ENCODE assay signal across 30 cellular contexts in the genomic region with DNA sequence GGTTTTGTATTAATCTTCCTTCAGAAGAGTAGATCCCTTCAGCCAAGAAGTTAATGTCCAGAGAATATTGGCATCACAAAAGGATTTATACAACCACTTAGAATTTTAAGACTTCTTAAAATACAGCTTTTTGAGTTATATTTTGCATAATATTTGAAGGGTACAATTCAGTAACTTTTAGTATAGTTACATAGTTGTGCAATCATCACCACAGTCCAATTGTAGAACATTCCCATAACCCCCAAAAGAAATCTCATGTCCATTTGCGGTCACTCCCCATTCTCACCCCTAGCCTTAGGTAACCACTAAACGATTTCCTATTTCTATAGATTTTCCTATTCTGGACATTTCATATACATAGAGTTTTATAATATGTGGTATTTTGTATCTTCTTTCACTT.
"Had no signal": no experiment of that assay in that cellular context is flagged by ENCODE, and none has a peak within 500 bp of the region (broad histone marks: within the 10 kb centered on the region; RNA-seq: fewer than 3 reads in every experiment).

No MANE protein-coding gene starts in this region.

- H3K9me3 ChIP-seq: body of pancreas had no signal

- H3K27me3 ChIP-seq: adrenal gland, body of pancreas had no signal

- H3K4me3 Mint-ChIP-seq: activated CD4-positive, alpha-beta memory T cell treated with anti-CD3 and anti-CD28 coated beads for 36 hours; activated CD4-positive, alpha-beta T cell treated with anti-CD3 and anti-CD28 coated beads for 36 hours; activated CD4-positive, alpha-beta T cell treated with anti-CD3 and anti-CD28 coated beads, Interleukin-2, amount 10 ng/mL, durations not matched to agents 24 days and 14 days; activated CD8-positive, alpha-beta memory T cell treated with anti-CD3 and anti-CD28 coated beads, Interleukin-2, amount 10 ng/mL, durations not matched to agents 7 days and 5 days; activated CD8-positive, alpha-beta T cell treated with anti-CD3 and anti-CD28 coated beads, Interleukin-2, amount 10 ng/mL, durations not matched to agents 7 days and 5 days; activated naive CD4-positive, alpha-beta T cell treated with anti-CD3 and anti-CD28 coated beads for 36 hours; activated naive CD4-positive, alpha-beta T cell treated with anti-CD3 and anti-CD28 coated beads, Interleukin-2, amount 50 U/mL, for 24 hours; activated naive CD8-positive, alpha-beta T cell treated with anti-CD3 and anti-CD28 coated beads for 36 hours; activated naive CD8-positive, alpha-beta T cell treated with anti-CD3 and anti-CD28 coated beads, Interleukin-2, amount 50 U/mL, for 24 hours; activated T-helper 1 cell treated with anti-CD3 and anti-CD28 coated beads, Interleukin-12 subunit alpha, Interleukin-12 subunit beta, Interleukin-2, Interleukin-4 antibody, amounts not matched to agents 30 ng/mL and 10 ng/mL and 1 ng/mL, durations not matched to agents 14 hours and 24 hours and 36 hours; T-helper 1 cell treated with Interleukin-12 subunit alpha and Interleukin-12 subunit beta and Interleukin-4 antibody, amounts not matched to agents 30 μg/mL and 1 μg/mL, for 36 hours; T-helper 2 cell treated with Interferon-gamma antibody and Interleukin-4, amounts not matched to agents 5 μg/mL and 100 μg/mL, for 36 hours had no signal

- H3K4me1 ChIP-seq: adrenal gland, body of pancreas had no signal

- H3K27me3 Mint-ChIP-seq: activated CD4-positive, alpha-beta memory T cell treated with anti-CD3 and anti-CD28 coated beads for 36 hours; activated CD4-positive, alpha-beta T cell treated with anti-CD3 and anti-CD28 coated beads for 36 hours; activated CD4-positive, alpha-beta T cell treated with anti-CD3 and anti-CD28 coated beads, Interleukin-2, amount 10 ng/mL, durations not matched to agents 24 days and 14 days; activated CD8-positive, alpha-beta memory T cell treated with anti-CD3 and anti-CD28 coated beads, Interleukin-2, amount 10 ng/mL, durations not matched to agents 7 days and 5 days; activated naive CD4-positive, alpha-beta T cell treated with anti-CD3 and anti-CD28 coated beads, Interleukin-2, amount 50 U/mL, for 24 hours; activated naive CD8-positive, alpha-beta T cell treated with anti-CD3 and anti-CD28 coated beads for 36 hours; activated naive CD8-positive, alpha-beta T cell treated with anti-CD3 and anti-CD28 coated beads, Interleukin-2, amount 50 U/mL, for 24 hours had no signal

- ATAC-seq: activated CD4-positive, alpha-beta T cell treated with anti-CD3 and anti-CD28 coated beads for 36 hours; activated CD8-positive, alpha-beta memory T cell treated with anti-CD3 and anti-CD28 coated beads, Interleukin-2, amount 10 ng/mL, durations not matched to agents 7 days and 5 days; activated CD8-positive, alpha-beta T cell treated with anti-CD3 and anti-CD28 coated beads, Interleukin-2, amount 10 ng/mL, durations not matched to agents 7 days and 5 days; activated naive CD8-positive, alpha-beta T cell treated with anti-CD3 and anti-CD28 coated beads, Interleukin-2, amount 50 U/mL, for 24 hours; body of pancreas; esophagus mucosa had no signal

- H3K4me3 ChIP-seq: adrenal gland, body of pancreas had no signal

- H3K27ac Mint-ChIP-seq: activated CD4-positive, alpha-beta memory T cell treated with anti-CD3 and anti-CD28 coated beads for 36 hours; activated CD4-positive, alpha-beta T cell treated with anti-CD3 and anti-CD28 coated beads for 36 hours; activated CD4-positive, alpha-beta T cell treated with anti-CD3 and anti-CD28 coated beads, Interleukin-2, amount 10 ng/mL, durations not matched to agents 24 days and 14 days; activated CD8-positive, alpha-beta memory T cell treated with anti-CD3 and anti-CD28 coated beads, Interleukin-2, amount 10 ng/mL, durations not matched to agents 7 days and 5 days; activated CD8-positive, alpha-beta T cell treated with anti-CD3 and anti-CD28 coated beads, Interleukin-2, amount 10 ng/mL, durations not matched to agents 7 days and 5 days; activated naive CD4-positive, alpha-beta T cell treated with anti-CD3 and anti-CD28 coated beads for 36 hours; activated naive CD4-positive, alpha-beta T cell treated with anti-CD3 and anti-CD28 coated beads, Interleukin-2, amount 50 U/mL, for 24 hours; activated naive CD8-positive, alpha-beta T cell treated with anti-CD3 and anti-CD28 coated beads for 36 hours; activated naive CD8-positive, alpha-beta T cell treated with anti-CD3 and anti-CD28 coated beads, Interleukin-2, amount 50 U/mL, for 24 hours; activated T-helper 1 cell treated with anti-CD3 and anti-CD28 coated beads, Interleukin-12 subunit alpha, Interleukin-12 subunit beta, Interleukin-2, Interleukin-4 antibody, amounts not matched to agents 30 ng/mL and 10 ng/mL and 1 ng/mL, durations not matched to agents 14 hours and 24 hours and 36 hours; activated T-helper 2 cell treated with anti-CD3 and anti-CD28 coated beads, Interferon-gamma antibody, Interleukin-2, Interleukin-4, amounts not matched to agents 10 μg/mL and 5 μg/mL and 100 μg/mL, durations not matched to agents 14 hours and 24 hours and 36 hours; T-helper 1 cell treated with Interleukin-12 subunit alpha and Interleukin-12 subunit beta and Interleukin-4 antibody, amounts not matched to agents 30 μg/mL and 1 μg/mL, for 36 hours; T-helper 2 cell treated with Interferon-gamma antibody and Interleukin-4, amounts not matched to agents 5 μg/mL and 100 μg/mL, for 36 hours had no signal

- H3K27ac ChIP-seq: adrenal gland, body of pancreas had no signal

- DNase-seq: activated CD4-positive, alpha-beta memory T cell treated with anti-CD3 and anti-CD28 coated beads for 36 hours; activated CD4-positive, alpha-beta T cell treated with anti-CD3 and anti-CD28 coated beads for 36 hours; activated CD4-positive, alpha-beta T cell treated with anti-CD3 and anti-CD28 coated beads, Interleukin-2, amount 10 ng/mL, durations not matched to agents 24 days and 14 days; activated CD4-positive, CD25-positive, alpha-beta regulatory T cell; activated CD4-positive, CD25-positive, alpha-beta regulatory T cell treated with anti-CD3 and anti-CD28 coated beads, Interleukin-2, amount 50 U/mL, for 72 hours; activated CD8-positive, alpha-beta memory T cell treated with anti-CD3 and anti-CD28 coated beads, Interleukin-2, amount 10 ng/mL, durations not matched to agents 7 days and 5 days; activated CD8-positive, alpha-beta memory T cell treated with anti-CD3 and anti-CD28 coated beads, Interleukin-2, amount 50 U/mL, for 4 hours; activated CD8-positive, alpha-beta T cell treated with anti-CD3 and anti-CD28 coated beads, Interleukin-2, amount 10 ng/mL, durations not matched to agents 7 days and 5 days; activated effector memory CD4-positive, alpha-beta T cell treated with anti-CD3 and anti-CD28 coated beads, Interleukin-2, amount 50 U/mL, for 16 hours; activated naive CD4-positive, alpha-beta T cell treated with anti-CD3 and anti-CD28 coated beads for 36 hours; activated naive CD8-positive, alpha-beta T cell treated with anti-CD3 and anti-CD28 coated beads for 36 hours; activated naive CD8-positive, alpha-beta T cell treated with anti-CD3 and anti-CD28 coated beads, Interleukin-2, amount 50 U/mL, for 24 hours; activated T-cell treated with anti-CD3 and anti-CD28 coated beads, Interleukin-2, amount 50 U/mL, for 1 hour; activated T-cell treated with anti-CD3 and anti-CD28 coated beads, Interleukin-2, amount 50 U/mL, for 48 hours; amygdala; aorta; caudate nucleus; cortex of kidney; effector CD8-positive, alpha-beta T cell; foreskin fibroblast; head of caudate nucleus; T1000 had no signal

- H3K4me1 Mint-ChIP-seq: activated naive CD4-positive, alpha-beta T cell treated with anti-CD3 and anti-CD28 coated beads, Interleukin-2, amount 50 U/mL, for 24 hours; activated naive CD8-positive, alpha-beta T cell treated with anti-CD3 and anti-CD28 coated beads for 36 hours; activated naive CD8-positive, alpha-beta T cell treated with anti-CD3 and anti-CD28 coated beads, Interleukin-2, amount 50 U/mL, for 24 hours had no signal
